Comparison of ENCODE assay signal across 8 cellular contexts in the genomic region with DNA sequence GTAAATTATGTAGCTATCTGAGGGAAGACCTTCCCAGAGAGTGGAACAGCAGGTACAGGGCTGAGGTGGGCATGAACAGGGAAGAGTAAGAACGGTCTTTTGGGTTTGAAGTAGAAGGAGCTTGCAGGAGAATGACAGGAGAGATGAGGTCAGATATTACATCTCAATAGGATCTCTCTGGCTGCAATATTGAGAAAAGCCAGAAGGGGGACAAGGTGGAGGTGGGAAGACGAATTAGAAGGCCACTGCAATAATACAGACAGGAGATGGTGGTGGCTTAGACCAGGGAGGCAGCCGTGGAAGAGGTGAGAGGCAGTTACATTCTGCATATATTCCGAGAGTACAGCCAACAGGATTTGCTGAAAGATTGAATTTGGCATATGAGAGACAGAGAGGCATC.
DNase-seq lines count a peak whose midpoint lies in the region; ATAC-seq, FAIRE-seq and TF ChIP-seq lines count a peak whose summit lies in the region.

No MANE protein-coding gene starts in this region.

- H4K8ac ChIP-seq in mesenchymal stem cell (ENCODE audit: low read length): no peak overlapping the region

- no peak overlapping the region for H2BK12ac ChIP-seq in mesenchymal stem cell (ENCODE audit: low read length in 2 of 2)

- H3K18ac ChIP-seq in mesenchymal stem cell (ENCODE audit: low read depth in 1 of 2, low read length in 2 of 2): no peak overlapping the region

- H3K23ac ChIP-seq in mesenchymal stem cell (ENCODE audit: low read length in 2 of 2): no peak overlapping the region

- no peaks in the 10 kb centered on the region for H3K9me1 ChIP-seq in keratinocyte (ENCODE audit: control insufficient read depth, extremely low read depth, insufficient read depth, low read length)

- no peak overlapping the region for H2BK15ac ChIP-seq in mesenchymal stem cell (ENCODE audit: low read depth, poor library complexity, severe bottlenecking)

- peak; percentile 85 for ATAC-seq in GM18499 (IDR thresholded peaks at IDR 0.05; ENCODE audit: insufficient read depth, unreplicated experiment)
- ATAC-seq in HG02885 (IDR thresholded peaks at IDR 0.05; ENCODE audit: poor library complexity, unreplicated experiment): peak; percentile 93
- peak; percentile 65 for ATAC-seq in PC-3

- no peaks in the 10 kb centered on the region for H3K9me3 ChIP-seq in PC-3 (ENCODE audit: low read length)
- H3K9me3 ChIP-seq in keratinocyte (ENCODE audit: control insufficient read depth, low read depth, low read length): no peaks in the 10 kb centered on the region
- H3K9me3 ChIP-seq in spleen: peaks cover 0 to 12% (median 7%) of the 10 kb centered on the region in 8 donors
- H3K9me3 ChIP-seq in mesenchymal stem cell (ENCODE audit: control insufficient read depth, low read length): no peaks in the 10 kb centered on the region

- intact Hi-C loops in PC-3 (cut with micrococcal nuclease): loop anchor here (2.0 kb wide), 1 partner anchor 44 kb away; no protein-coding TSS in a partner anchor
- intact Hi-C loops in spleen (cut with DNase I; ENCODE audit: low total_unique reads): no loop called here

- H2AFZ ChIP-seq in PC-3 (ENCODE audit: low read length): no peak overlapping the region
- no peak overlapping the region for H2AFZ ChIP-seq in keratinocyte (ENCODE audit: control insufficient read depth, low read length)
- no peak overlapping the region for H2AFZ ChIP-seq in mesenchymal stem cell (ENCODE audit: low read depth, low read length)

- no peak overlapping the region for H2BK120ac ChIP-seq in mesenchymal stem cell (ENCODE audit: low read depth, low read length)

- CTCF ChIA-PET in PC-3 (lab: Charles Lee): no interaction called here

- DNase-seq in A172 (ENCODE audit: low spot score) (peak; percentile 19), PC-3 (peak; percentile 65), keratinocyte (ENCODE audit: low read depth, low spot score) (no peak), spleen (no peak), mesenchymal stem cell (no peak), globus pallidus (ENCODE audit: low spot score) (no peak)

- no peaks in the 10 kb centered on the region for H3K79me1 ChIP-seq in mesenchymal stem cell (replicated peaks; ENCODE audit: low read length, poor library complexity, severe bottlenecking)

- H4K20me1 ChIP-seq in PC-3 (ENCODE audit: low read length): no peaks in the 10 kb centered on the region
- H4K20me1 ChIP-seq in keratinocyte (ENCODE audit: control insufficient read depth, extremely low read depth, insufficient read depth, low read length): no peaks in the 10 kb centered on the region

- no peak overlapping the region for H3K14ac ChIP-seq in mesenchymal stem cell (ENCODE audit: low read length in 2 of 2)

- POLR2A ChIA-PET in PC-3 (lab: Charles Lee; ENCODE audit: unreplicated experiment): no interaction called here

- dilution Hi-C loops in keratinocyte (cut with MboI; ENCODE audit: extremely low pct_ligation_motif_present, low sequenced_read_pairs): no loop called here

- H3K27ac ChIP-seq in PC-3 (ENCODE audit: low read length): no peak overlapping the region
- no peak overlapping the region for H3K27ac ChIP-seq in keratinocyte (ENCODE audit: control insufficient read depth, insufficient read depth, low read length)
- H3K27ac ChIP-seq in spleen: no peak overlapping the region
- no peak overlapping the region for H3K27ac ChIP-seq in mesenchymal stem cell (ENCODE audit: low read length, poor library complexity, severe bottlenecking)

- FAIRE-seq in keratinocyte (lab: Jason Lieb, UNC): no peak

- no peak overlapping the region for H3K4me2 ChIP-seq in PC-3 (ENCODE audit: low read length)
- H3K4me2 ChIP-seq in keratinocyte (ENCODE audit: control insufficient read depth, extremely low read depth, insufficient read depth, low read depth, low read length): no peak overlapping the region
- H3K4me2 ChIP-seq in mesenchymal stem cell (ENCODE audit: low read length, poor library complexity, severe bottlenecking): no peak overlapping the region

- H3F3A ChIP-seq in PC-3 (ENCODE audit: low read length, unreplicated experiment): no peaks in the 10 kb centered on the region

- H3K4me3 ChIP-seq in PC-3 (ENCODE audit: low read length) (no peak overlapping the region), keratinocyte (ENCODE audit: control insufficient read depth in 2 of 3, extremely low read depth in 1 of 3, insufficient read depth in 2 of 3, low read depth in 1 of 3, low read length in 3 of 3) (no peak overlapping the region), spleen (no peak overlapping the region), mesenchymal stem cell (ENCODE audit: insufficient read depth in 1 of 2, low read depth in 1 of 2, low read length in 2 of 2) (no peak overlapping the region)

- H3K36me3 ChIP-seq in PC-3 (ENCODE audit: low read depth, low read length): no peaks in the 10 kb centered on the region
- H3K36me3 ChIP-seq in keratinocyte (ENCODE audit: control insufficient read depth in 2 of 2, extremely low read depth in 1 of 2, insufficient read depth in 2 of 2, low read length in 2 of 2): no peaks in the 10 kb centered on the region
- H3K36me3 ChIP-seq in spleen: no peaks in the 10 kb centered on the region
- H3K36me3 ChIP-seq in mesenchymal stem cell (ENCODE audit: control insufficient read depth in 1 of 2, insufficient read depth in 2 of 2, low read depth in 1 of 2, low read length in 2 of 2): no peaks in the 10 kb centered on the region

- TF ChIP-seq CTCF in PC-3 (conservative IDR thresholded peaks at IDR 0.05; ENCODE audit: low read depth, low read length): peak; percentile 54
- peak in 2 of 3 experiments; percentile 14 to 31 for TF ChIP-seq CTCF in keratinocyte (optimal IDR thresholded peaks at IDR 0.05 in 1 of 3, IDR thresholded peaks at IDR 0.05 in 1 of 3, conservative IDR thresholded peaks at IDR 0.05 in 1 of 3; ENCODE audit: extremely low read depth in 1 of 3, insufficient read depth in 2 of 3, low read length in 3 of 3)
- TF ChIP-seq CTCF in spleen (IDR thresholded peaks at IDR 0.05 in 8 of 11, conservative IDR thresholded peaks at IDR 0.05 in 3 of 11): peak in 2 of 11 experiments; percentile 9 to 14

- H3K9me2 ChIP-seq in PC-3 (replicated peaks; ENCODE audit: low read length): no peaks in the 10 kb centered on the region

- H3K27me3 ChIP-seq in PC-3 (ENCODE audit: low read length) (0 out of 2 replicates have a peak, but pooled peaks cover 7% of the 10 kb centered on the region), keratinocyte (ENCODE audit: control insufficient read depth, extremely low read depth, insufficient read depth, low read length) (no peaks in the 10 kb centered on the region), spleen (replicated peaks in 1 of 7) (peaks cover 0 to 3% (median 0%) of the 10 kb centered on the region in 7 donors), mesenchymal stem cell (ENCODE audit: control insufficient read depth in 1 of 2, insufficient read depth in 1 of 2, low read length in 2 of 2) (no peaks in the 10 kb centered on the region)

- H3K4ac ChIP-seq in mesenchymal stem cell (ENCODE audit: low read depth in 1 of 2, low read length in 2 of 2): no peak overlapping the region

- H3K9ac ChIP-seq in PC-3 (ENCODE audit: low read length) (no peak overlapping the region), keratinocyte (ENCODE audit: control insufficient read depth, extremely low read depth, insufficient read depth, low read length) (no peak overlapping the region), mesenchymal stem cell (ENCODE audit: low read length) (no peak overlapping the region)

- H2AK5ac ChIP-seq in mesenchymal stem cell (ENCODE audit: low read length, severe bottlenecking): no peak overlapping the region

- 51 to 58% (median 53%) methylated on average over 4 of the region's 4 CpGs for WGBS in spleen, 5 donors
- WGBS in mesenchymal stem cell: 39% methylated on average over 4 of the region's 4 CpGs

- BruUV-seq in PC-3 (replicated peaks; lab: Mats Ljungman, UMichigan): no TSS peak

- H2BK5ac ChIP-seq in mesenchymal stem cell (ENCODE audit: low read depth, low read length, poor library complexity, severe bottlenecking): no peak overlapping the region

- H4K91ac ChIP-seq in mesenchymal stem cell (ENCODE audit: low read length): no peak overlapping the region

- H3K4me1 ChIP-seq in PC-3 (ENCODE audit: insufficient read depth, low read length): no peaks in the 10 kb centered on the region
- H3K4me1 ChIP-seq in keratinocyte (ENCODE audit: control insufficient read depth, extremely low read depth, insufficient read depth, low read length): no peaks in the 10 kb centered on the region
- H3K4me1 ChIP-seq in spleen: no peaks in the 10 kb centered on the region
- peaks cover 2% of the 10 kb centered on the region for H3K4me1 ChIP-seq in mesenchymal stem cell (ENCODE audit: control insufficient read depth, insufficient read depth, low read depth, low read length)

- no peak for TF ChIP-seq POLR2A in spleen (IDR thresholded peaks at IDR 0.05)

- H3K79me2 ChIP-seq in PC-3 (ENCODE audit: low read length) (no peaks in the 10 kb centered on the region), keratinocyte (ENCODE audit: control insufficient read depth, insufficient read depth, low read length) (no peaks in the 10 kb centered on the region)

Comparison
In these comparisons a context has a peak if more than half of its experiments do, and no peak if none do; other contexts are left out.
1. DNase-seq: peak in A172 (single experiment) and PC-3 (single experiment); none in keratinocyte (single experiment), spleen (single experiment), mesenchymal stem cell (single experiment) and globus pallidus (single experiment).
2. Peak in every context shown above with its lines, with median percentiles within 50 percentile points of each other: ATAC-seq.